In the genomic region with DNA sequence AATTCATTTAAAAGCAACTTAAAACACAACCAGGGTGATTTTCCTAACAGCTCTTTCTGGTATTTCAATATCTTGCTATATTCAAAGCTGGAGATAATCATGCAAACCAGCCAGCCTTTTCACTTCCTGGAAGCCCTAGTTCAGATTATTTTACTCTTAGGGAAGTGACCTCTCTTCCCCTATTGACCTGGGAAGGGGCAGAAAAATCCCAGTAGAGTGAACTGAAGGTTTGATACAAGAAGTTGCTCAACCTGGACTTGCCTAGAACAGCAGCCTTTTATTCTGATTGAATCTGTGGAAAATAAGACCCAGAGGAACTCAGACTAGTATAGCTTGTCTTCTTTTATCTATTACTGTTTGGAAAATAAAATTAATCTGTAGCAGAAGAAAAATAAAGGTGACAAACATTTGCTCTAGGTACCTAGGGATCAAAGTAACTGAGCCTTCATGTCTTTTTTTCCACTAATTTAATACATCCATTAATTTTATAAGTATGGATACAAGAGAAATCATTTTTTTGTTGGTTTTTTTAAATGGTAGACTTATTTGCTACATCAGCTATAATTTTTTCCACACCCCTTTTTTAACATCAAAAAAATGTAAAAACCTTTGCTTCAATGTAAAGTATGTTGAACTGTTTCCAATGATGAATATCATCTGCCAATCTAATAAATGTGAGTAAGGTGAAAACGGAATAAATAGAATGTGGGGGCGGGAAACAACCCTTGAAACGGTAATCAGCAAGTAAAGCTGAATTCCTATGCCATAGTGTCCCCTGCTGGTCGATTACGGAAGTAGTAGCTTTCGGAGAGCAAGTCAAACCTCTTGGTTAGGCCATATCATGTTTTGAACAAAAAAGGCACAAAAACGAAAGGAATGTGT, we compare ENCODE assay signal across 8 cellular contexts.
DNase-seq lines count a peak whose midpoint lies in the region; ATAC-seq and TF ChIP-seq lines count a peak whose summit lies in the region.

No MANE protein-coding gene starts in this region.

- no peak overlapping the region for H3K4me2 ChIP-seq in SK-N-SH
- no peak overlapping the region for H3K4me2 ChIP-seq in fibroblast of lung (ENCODE audit: extremely low read depth, insufficient read depth, low read length)

- H3K4me3 ChIP-seq in NB4 (ENCODE audit: low read depth, low read length) (no peak overlapping the region), SK-N-SH (ENCODE audit: low read depth in 2 of 2, low read length in 1 of 2) (peak overlapping the region in 1 of 2 experiments; percentile 40; a peak in 1 of 4 replicates), fibroblast of lung (replicated peaks in 1 of 4; ENCODE audit: control extremely low read depth in 1 of 4, insufficient read depth in 1 of 4, low read depth in 3 of 4, low read length in 4 of 4) (no peak overlapping the region)

- ATAC-seq in HG03571 (IDR thresholded peaks at IDR 0.05; ENCODE audit: unreplicated experiment): no peak

- no peaks in the 10 kb centered on the region for H4K20me1 ChIP-seq in SK-N-SH (ENCODE audit: insufficient read depth)
- no peaks in the 10 kb centered on the region for H4K20me1 ChIP-seq in fibroblast of lung (ENCODE audit: control insufficient read depth, extremely low read depth, insufficient read depth, low read length)

- no peak overlapping the region for H3K27ac ChIP-seq in SK-N-SH (ENCODE audit: low read depth in 2 of 2, low read length in 1 of 2)
- no peak overlapping the region for H3K27ac ChIP-seq in fibroblast of lung (ENCODE audit: insufficient read depth, low read length)

- TF ChIP-seq CTCF in NB4 (IDR thresholded peaks at IDR 0.05; ENCODE audit: low read depth, low read length): peak; percentile 95
- TF ChIP-seq CTCF in SK-N-SH (IDR thresholded peaks at IDR 0.05): peak; percentile 87
- TF ChIP-seq CTCF in fibroblast of lung (conservative IDR thresholded peaks at IDR 0.05 in 1 of 2, IDR thresholded peaks at IDR 0.05 in 1 of 2; ENCODE audit: low read depth in 1 of 2, low read length in 2 of 2): peak; percentile 55 to 74

- peak in 2 of 3 donors; percentile 6 to 29 for DNase-seq in stimulated activated CD4-positive, alpha-beta T cell treated with anti-CD3 and anti-CD28 coated beads, Interleukin-12 subunit alpha, Interleukin-12 subunit beta, amount 100 ng/mL, for 48 hours (ENCODE audit: low read depth in 2 of 3, low spot score in 1 of 3)
- DNase-seq in stimulated activated CD4-positive, alpha-beta T cell treated with anti-CD3 and anti-CD28 coated beads, Interleukin-4, amount 100 ng/mL, for 1 hour: no peak
- DNase-seq in HEK293T (ENCODE audit: extremely low spot score): peak; percentile 38
- DNase-seq in NB4 (ENCODE audit: low read depth): peak; percentile 70
- peak; percentile 39 for DNase-seq in SK-N-SH
- peak; percentile 42 to 50 for DNase-seq in fibroblast of lung (ENCODE audit: low read depth in 2 of 2)
- DNase-seq in pons (ENCODE audit: low spot score): peak; percentile 83

- no peak for TF ChIP-seq POLR2A in NB4 (IDR thresholded peaks at IDR 0.05; ENCODE audit: extremely low read depth, insufficient read length)

- H3K79me2 ChIP-seq in SK-N-SH (ENCODE audit: insufficient read depth): no peaks in the 10 kb centered on the region
- H3K79me2 ChIP-seq in fibroblast of lung (ENCODE audit: control insufficient read depth, insufficient read depth, low read length): no peaks in the 10 kb centered on the region

- no peaks in the 10 kb centered on the region for H3K27me3 ChIP-seq in SK-N-SH (ENCODE audit: insufficient read depth)
- no peaks in the 10 kb centered on the region for H3K27me3 ChIP-seq in fibroblast of lung (ENCODE audit: control insufficient read depth, insufficient read depth, low read length)

- CTCF ChIA-PET in HEK293T (lab: Yijun Ruan, JAX) (interaction anchor here (0.7 to 2.4 kb wide), 12 partner anchors 12 to 785 kb away, joined by 3 to 10 read pairs (median 3); no protein-coding TSS in a partner anchor), SK-N-SH (lab: Yijun Ruan, JAX) (interaction anchor here (0.6 to 4.2 kb wide), 66 partner anchors 9 to 1802 kb away, joined by 3 to 48 read pairs (median 4); no protein-coding TSS in a partner anchor)

- H3K4me1 ChIP-seq in SK-N-SH (ENCODE audit: control insufficient read depth in 1 of 2, insufficient read depth in 2 of 2, low read depth in 1 of 2, low read length in 1 of 2): no peaks in the 10 kb centered on the region
- no peaks in the 10 kb centered on the region for H3K4me1 ChIP-seq in fibroblast of lung (ENCODE audit: control insufficient read depth, extremely low read depth, insufficient read depth, low read length)

- H3K9me2 ChIP-seq in SK-N-SH: no peaks in the 10 kb centered on the region

- peak; percentile 94 for TF ChIP-seq RAD21 in SK-N-SH (IDR thresholded peaks at IDR 0.05; ENCODE audit: low read length)

- H3K9me3 ChIP-seq in SK-N-SH: no peaks in the 10 kb centered on the region
- H3K9me3 ChIP-seq in fibroblast of lung (ENCODE audit: control insufficient read depth, insufficient read depth, low read depth, low read length): no peaks in the 10 kb centered on the region

- H3F3A ChIP-seq in SK-N-SH (replicated peaks; ENCODE audit: insufficient read depth): no peaks in the 10 kb centered on the region

- H2AFZ ChIP-seq in SK-N-SH (ENCODE audit: low read depth) (no peak overlapping the region), fibroblast of lung (ENCODE audit: low read length) (no peak overlapping the region)

- WGBS in SK-N-SH (ENCODE audit: low lambda C conversion rate): 4% methylated on average over 7 of the region's 7 CpGs

- H3K9ac ChIP-seq in SK-N-SH: no peak overlapping the region
- no peak overlapping the region for H3K9ac ChIP-seq in fibroblast of lung (ENCODE audit: insufficient read depth, low read length)

- POLR2A ChIA-PET in HEK293T (lab: Yijun Ruan, JAX) (no interaction called here), SK-N-SH (lab: Yijun Ruan, JAX) (no interaction called here)

- no peaks in the 10 kb centered on the region for H3K36me3 ChIP-seq in SK-N-SH (replicated peaks in 1 of 2; ENCODE audit: control insufficient read depth in 1 of 2, insufficient read depth in 2 of 2, low read length in 1 of 2)
- H3K36me3 ChIP-seq in fibroblast of lung (ENCODE audit: control insufficient read depth, insufficient read depth, low read length): no peaks in the 10 kb centered on the region

- TF ChIP-seq EP300 in SK-N-SH (IDR thresholded peaks at IDR 0.05; ENCODE audit: borderline replicate concordance in 1 of 2, low read depth in 1 of 2, low read length in 1 of 2): no peak

TF ChIP-seq in HEK293T, 16 proteins besides CTCF, POLR2A, EP300 and RAD21:
- TF ChIP-seq FOXM1 (IDR thresholded peaks at IDR 0.05; ENCODE audit: borderline replicate concordance) (no peak), NFRKB (IDR thresholded peaks at IDR 0.05) (no peak), ZNF384 (IDR thresholded peaks at IDR 0.05) (no peak), CTBP1 (IDR thresholded peaks at IDR 0.05; ENCODE audit: borderline replicate concordance) (no peak), FOXK2 (IDR thresholded peaks at IDR 0.05) (no peak), L3MBTL2 (conservative IDR thresholded peaks at IDR 0.05) (no peak), SP1 (IDR thresholded peaks at IDR 0.05) (no peak), FOXA1 (IDR thresholded peaks at IDR 0.05) (no peak), BHLHE40 (IDR thresholded peaks at IDR 0.05; ENCODE audit: borderline replicate concordance) (no peak), SUZ12 (IDR thresholded peaks at IDR 0.05) (no peak), LEF1 (IDR thresholded peaks at IDR 0.05; ENCODE audit: borderline replicate concordance) (no peak), ELF4 (IDR thresholded peaks at IDR 0.05) (no peak), HDGF (IDR thresholded peaks at IDR 0.05; ENCODE audit: borderline replicate concordance) (no peak), ARNT (IDR thresholded peaks at IDR 0.05) (no peak), TARDBP (IDR thresholded peaks at IDR 0.05) (no peak)
- TF ChIP-seq, protein P1, sequence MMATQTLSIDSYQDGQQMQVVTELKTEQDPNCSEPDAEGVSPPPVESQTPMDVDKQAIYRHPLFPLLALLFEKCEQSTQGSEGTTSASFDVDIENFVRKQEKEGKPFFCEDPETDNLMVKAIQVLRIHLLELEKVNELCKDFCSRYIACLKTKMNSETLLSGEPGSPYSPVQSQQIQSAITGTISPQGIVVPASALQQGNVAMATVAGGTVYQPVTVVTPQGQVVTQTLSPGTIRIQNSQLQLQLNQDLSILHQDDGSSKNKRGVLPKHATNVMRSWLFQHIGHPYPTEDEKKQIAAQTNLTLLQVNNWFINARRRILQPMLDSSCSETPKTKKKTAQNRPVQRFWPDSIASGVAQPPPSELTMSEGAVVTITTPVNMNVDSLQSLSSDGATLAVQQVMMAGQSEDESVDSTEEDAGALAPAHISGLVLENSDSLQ (IDR thresholded peaks at IDR 0.05): no peak

TF ChIP-seq in SK-N-SH, 30 proteins besides CTCF, POLR2A, EP300 and RAD21:
- TF ChIP-seq EZH2phosphoT487 (IDR thresholded peaks at IDR 0.05; ENCODE audit: borderline replicate concordance, low read depth): no peak
- TF ChIP-seq SMC3 (IDR thresholded peaks at IDR 0.05; ENCODE audit: low read depth, low read length): peak; percentile 74
